8 cellular contexts compared by ENCODE assay signal in the genomic region with DNA sequence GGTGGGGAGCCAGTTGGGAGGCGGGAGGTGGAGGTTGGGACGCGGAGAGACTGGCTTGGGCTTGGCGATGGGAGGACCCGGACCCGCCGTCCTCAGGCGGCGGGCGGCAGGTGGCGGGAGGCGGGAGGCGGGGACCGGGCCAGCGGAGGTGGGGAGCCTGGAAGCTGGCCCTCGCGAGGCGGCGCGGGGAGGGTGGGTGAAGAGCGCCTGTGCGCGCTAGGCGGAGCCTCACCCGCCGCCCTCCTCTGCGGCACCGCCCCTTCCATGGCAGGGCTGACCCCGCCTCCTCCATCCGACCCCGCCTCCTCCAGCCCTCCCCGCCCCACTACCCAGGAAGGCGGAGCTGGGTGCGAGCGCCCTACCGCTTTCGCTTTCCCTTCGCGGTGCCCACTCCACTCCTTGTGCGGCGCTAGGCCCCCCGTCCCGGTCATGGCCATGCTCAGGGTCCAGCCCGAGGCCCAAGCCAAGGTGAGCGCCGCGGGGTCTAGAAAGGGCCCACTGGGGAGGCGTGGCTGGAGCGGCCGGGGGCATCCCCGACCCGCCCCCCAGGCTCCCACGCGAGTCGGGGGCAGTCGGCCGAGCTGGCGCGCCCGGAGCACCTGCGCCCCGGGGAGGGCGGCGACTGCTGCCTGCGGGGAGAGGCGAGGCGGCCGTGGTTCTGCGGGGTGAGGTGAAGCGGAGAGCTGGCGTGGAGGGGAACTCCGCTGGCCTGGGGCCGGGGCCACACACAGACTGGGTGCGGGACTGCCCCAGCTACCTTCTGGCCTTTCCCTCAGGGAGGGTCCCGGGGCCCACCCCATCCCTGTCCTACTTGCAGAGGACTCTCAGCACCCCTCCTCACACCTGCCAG. TPM values are rescaled to one million over a fixed set of nuclear protein-coding genes. Genes with fewer than 3 reads are reported as not detected.
A peak's percentile ranks its signal among the peaks of the same experiment; 100 is the strongest.
DNase-seq lines count a peak whose midpoint lies in the region; ATAC-seq, FAIRE-seq and TF ChIP-seq lines count a peak whose summit lies in the region.

A gene (plus strand): TSS at position 361 of the 850 bp plus-strand sequence. CDS start 69 bp downstream, at position 430.

- H3K4me3 ChIP-seq in BJ (ENCODE audit: low read depth, low read length) (peak within 1 kb of the TSS; percentile 86), HepG2 (replicated peaks in 1 of 3; ENCODE audit: insufficient read depth in 1 of 3, low read depth in 2 of 3, low read length in 3 of 3) (peak within 1 kb of the TSS; percentile 91 to 98 (median 93))

- H3K9ac ChIP-seq in HepG2 (ENCODE audit: insufficient read depth, low read depth, low read length), result peak within 1 kb of the TSS; percentile 94

- H3K4me1 ChIP-seq in HepG2 (ENCODE audit: insufficient read depth, low read length), result peaks cover 64% of the 10 kb centered on the region

- peaks cover 42% of the 10 kb centered on the region for H3K79me2 ChIP-seq in HepG2 (ENCODE audit: insufficient read depth, low read length)

- ATAC-seq in GM19324 (IDR thresholded peaks at IDR 0.05; ENCODE audit: low FRiP score, unreplicated experiment) (peak; percentile 93), HG03460 (IDR thresholded peaks at IDR 0.05; ENCODE audit: unreplicated experiment) (peak; percentile 84), HepG2 (peak; percentile 86)

- CTCF ChIA-PET in BJ (lab: Yijun Ruan, JAX) (interaction anchor here (0.6 to 3.3 kb wide), 8 partner anchors 10 to 172 kb away, joined by 3 to 16 read pairs (median 3); a partner anchor contains a TSS), HepG2 (lab: Yijun Ruan, JAX; ENCODE audit: low intra/inter-chr PET ratio, low total read pairs) (interaction anchor here (1.0 to 2.1 kb wide), 2 partner anchors 21 to 25 kb away, joined by 3 to 6 read pairs; a partner anchor contains a TSS)

- intact Hi-C loops in HepG2 (cut with micrococcal nuclease; ENCODE audit: unreplicated experiment), result loop anchor here (1.0 kb wide), 2 partner anchors 22 to 25 kb away; a partner anchor contains a TSS

- peak; percentile 71 for FAIRE-seq in HepG2 (lab: Jason Lieb, UNC)

- H3K27ac ChIP-seq in HepG2 (ENCODE audit: extremely low read length, insufficient read depth, low read length), result peak within 1 kb of the TSS; percentile 75

- POLR2A ChIA-PET in BJ (lab: Charles Lee), result interaction anchor here (0.6 to 1.3 kb wide), 4 partner anchors 10 to 774 kb away, joined by 3 to 6 read pairs (median 4); a partner anchor contains a TSS
- POLR2A ChIA-PET in HepG2 (lab: Yijun Ruan, JAX), result interaction anchor here (0.7 to 22.7 kb wide), 40 partner anchors 8 to 1159 kb away, joined by 3 to 977 read pairs (median 5); a partner anchor contains a TSS

- no peaks in the 10 kb centered on the region for H3K9me3 ChIP-seq in HepG2 (ENCODE audit: low read length)

- in situ Hi-C loops in HepG2 (cut with HindIII; ENCODE audit: extremely low pct_ligation_motif_present, low pct_unique_long_range_greater_than_20kb), result loop anchor here (25.0 kb wide), 1 partner anchor 824 kb away; a partner anchor contains a TSS

- H3K27me3 ChIP-seq in BJ (ENCODE audit: control insufficient read depth, insufficient read depth, low read length) (no peaks in the 10 kb centered on the region), HepG2 (ENCODE audit: control insufficient read depth in 1 of 2, insufficient read depth in 2 of 2, low read length in 2 of 2) (no peaks in the 10 kb centered on the region; a peak in 1 of 5 replicates)

- DNase-seq in BJ (ENCODE audit: low read depth), result peak; percentile 32
- peak; percentile 83 for DNase-seq in NCI-H526 treated with DMSO at 0.1 percent for 48 hours (lab: John Stamatoyannopoulos, UW)
- DNase-seq in activated CD4-positive, alpha-beta T cell treated with anti-CD3 and anti-CD28 coated beads, Interleukin-2, amount 50 U/mL, for 1 hour, result peak; percentile 95
- peak; percentile 82 for DNase-seq in dedifferentiated amniotic fluid mesenchymal stem cell (ENCODE audit: extremely low spot score)
- peak; percentile 93 for DNase-seq in HepG2 (ENCODE audit: low spot score)
- peak; percentile 94 for DNase-seq in stimulated activated CD4-positive, alpha-beta T cell treated with anti-CD3 and anti-CD28 coated beads, Interleukin-4, amount 100 ng/mL, for 1 hour

- WGBS in HepG2 (ENCODE audit: low lambda C conversion rate), result 1% methylated on average over 65 of the region's 75 CpGs

- H3K36me3 ChIP-seq in BJ (ENCODE audit: control insufficient read depth, insufficient read depth, low read length), result peaks cover 20% of the 10 kb centered on the region
- H3K36me3 ChIP-seq in HepG2 (replicated peaks in 1 of 2; ENCODE audit: control insufficient read depth in 1 of 2, insufficient read depth in 2 of 2, low read length in 2 of 2), result peaks cover 17 to 25% of the 10 kb centered on the region in 2 experiments

- peaks cover 11% of the 10 kb centered on the region for H4K20me1 ChIP-seq in HepG2 (ENCODE audit: insufficient read depth, low read length)

- H2AFZ ChIP-seq in HepG2 (ENCODE audit: low read length), result peak within 1 kb of the TSS; percentile 62

- H3K4me2 ChIP-seq in HepG2 (ENCODE audit: low read depth, low read length), result peak within 1 kb of the TSS; percentile 100

- BruUV-seq in HepG2 (replicated peaks; lab: Mats Ljungman, UMichigan), result no TSS peak

- TF ChIP-seq RAD21 in HepG2 (CRISPR knock-in tag; IDR thresholded peaks at IDR 0.05), result peak; percentile 71

- TF ChIP-seq CTCF in BJ (IDR thresholded peaks at IDR 0.05; ENCODE audit: insufficient read depth, low read depth, low read length), result no peak
- TF ChIP-seq CTCF in HepG2 (CRISPR knock-in tag; IDR thresholded peaks at IDR 0.05), result peak; percentile 47; the same call in 1 of the 2 replicates

- peak in 1 of 2 experiments; percentile 31; a peak in 1 of 4 replicates for TF ChIP-seq POLR2A in HepG2 (IDR thresholded peaks at IDR 0.05; ENCODE audit: insufficient read depth in 1 of 2, low read depth in 2 of 2, low read length in 2 of 2)

- TF ChIP-seq EP300 in HepG2 (IDR thresholded peaks at IDR 0.05; ENCODE audit: low read depth in 2 of 2, low read length in 2 of 2) (peak; percentile 23 to 43; a peak in 1 of 4 replicates), HepG2 (CRISPR knock-in tag; IDR thresholded peaks at IDR 0.05; ENCODE audit: borderline replicate concordance) (no peak)

TF ChIP-seq in HepG2, 621 proteins besides CTCF, POLR2A, EP300 and RAD21 (continues in another document):
- 0 out of 2 replicates have a peak, but pooled peaks have one; percentile 9 for TF ChIP-seq HHEX (CRISPR knock-in tag; IDR thresholded peaks at IDR 0.05)
- peak; percentile 89; the same call in 1 of the 2 replicates for TF ChIP-seq IRX3 (CRISPR knock-in tag; IDR thresholded peaks at IDR 0.05; ENCODE audit: borderline replicate concordance, low read depth)
- TF ChIP-seq GATA4 (IDR thresholded peaks at IDR 0.05; ENCODE audit: borderline replicate concordance, low read depth), result 0 out of 2 replicates have a peak, but pooled peaks have one; percentile 23
- peak; percentile 21; the same call in 1 of the 2 replicates for TF ChIP-seq HOXD1 (CRISPR knock-in tag; IDR thresholded peaks at IDR 0.05)
- no peak for TF ChIP-seq PAWR (CRISPR knock-in tag; IDR thresholded peaks at IDR 0.05; ENCODE audit: borderline replicate concordance)
- TF ChIP-seq, protein P1, sequence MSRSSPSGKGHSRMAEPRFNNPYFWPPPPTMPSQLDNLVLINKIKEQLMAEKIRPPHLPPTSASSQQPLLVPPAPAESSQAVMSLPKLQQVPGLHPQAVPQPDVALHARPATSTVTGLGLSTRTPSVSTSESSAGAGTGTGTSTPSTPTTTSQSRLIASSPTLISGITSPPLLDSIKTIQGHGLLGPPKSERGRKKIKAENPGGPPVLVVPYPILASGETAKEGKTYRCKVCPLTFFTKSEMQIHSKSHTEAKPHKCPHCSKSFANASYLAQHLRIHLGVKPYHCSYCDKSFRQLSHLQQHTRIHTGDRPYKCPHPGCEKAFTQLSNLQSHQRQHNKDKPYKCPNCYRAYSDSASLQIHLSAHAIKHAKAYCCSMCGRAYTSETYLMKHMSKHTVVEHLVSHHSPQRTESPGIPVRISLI (CRISPR knock-in tag; IDR thresholded peaks at IDR 0.05; ENCODE audit: borderline replicate concordance), result 0 out of 2 replicates have a peak, but pooled peaks have one; percentile 26
- TF ChIP-seq, protein P2, sequence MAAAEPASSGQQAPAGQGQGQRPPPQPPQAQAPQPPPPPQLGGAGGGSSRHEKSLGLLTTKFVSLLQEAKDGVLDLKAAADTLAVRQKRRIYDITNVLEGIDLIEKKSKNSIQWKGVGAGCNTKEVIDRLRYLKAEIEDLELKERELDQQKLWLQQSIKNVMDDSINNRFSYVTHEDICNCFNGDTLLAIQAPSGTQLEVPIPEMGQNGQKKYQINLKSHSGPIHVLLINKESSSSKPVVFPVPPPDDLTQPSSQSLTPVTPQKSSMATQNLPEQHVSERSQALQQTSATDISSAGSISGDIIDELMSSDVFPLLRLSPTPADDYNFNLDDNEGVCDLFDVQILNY (CRISPR knock-in tag; conservative IDR thresholded peaks at IDR 0.05), result peak; percentile 75
- TF ChIP-seq AHR (CRISPR knock-in tag; IDR thresholded peaks at IDR 0.05), result peak; percentile 60; the same call in 1 of the 2 replicates
- TF ChIP-seq ZBTB38 (CRISPR knock-in tag; IDR thresholded peaks at IDR 0.05), result peak; percentile 83

RNA-seq across cellular contexts. Expression of the gene that starts here (rescaled TPM):
- polyA plus RNA-seq in BJ (2011; rRNA removed) (48.9 and 106 TPM in 2 replicates), HepG2 (2011; rRNA removed) (144 and 159 TPM in 2 replicates)
- 21.8 and 33.0 TPM in 2 replicates for polyA minus RNA-seq in BJ (2011; rRNA and poly(A)+ RNA removed)
- total RNA-seq in HepG2 (2016; rRNA removed; fragmentation: Illumina TruSeq; extraction: Trizol), result 608 and 713 TPM in 2 replicates
- 168 and 169 TPM in 2 replicates for total RNA-seq in HepG2 (2016; cell fraction: cytosol; rRNA removed; fragmentation: Illumina TruSeq; extraction: Trizol; ENCODE audit: low read depth)
- 588 and 713 TPM in 2 replicates for total RNA-seq in HepG2 (2016; cell fraction: insoluble cytoplasmic fraction; rRNA removed; fragmentation: Illumina TruSeq; extraction: Trizol)
- total RNA-seq in HepG2 (2016; cell fraction: membrane; rRNA removed; fragmentation: Illumina TruSeq; extraction: Trizol), result 219 and 226 TPM in 2 replicates
- 227 and 232 TPM in 2 replicates for total RNA-seq in HepG2 (2016; cell fraction: nucleus; rRNA removed; fragmentation: Illumina TruSeq; extraction: Trizol)
- 166 and 205 TPM in 2 replicates for polyA plus RNA-seq in HepG2 (2011; cell fraction: cytosol; rRNA removed)
- 178 and 230 TPM in 2 replicates for polyA plus RNA-seq in HepG2 (2011; cell fraction: nucleus; rRNA removed)
- 318 and 352 TPM in 2 replicates for polyA plus RNA-seq in HepG2 (2012)
- 166 and 179 TPM in 2 replicates for polyA plus RNA-seq in HepG2 (2016; cell fraction: cytosol; fragmentation: Illumina TruSeq; extraction: Trizol; ENCODE audit: low read depth)
- 679 and 694 TPM in 2 replicates for polyA plus RNA-seq in HepG2 (2016; cell fraction: insoluble cytoplasmic fraction; fragmentation: Illumina TruSeq; extraction: Trizol; ENCODE audit: low read depth)
- 175 and 190 TPM in 2 replicates for polyA plus RNA-seq in HepG2 (2016; cell fraction: membrane; fragmentation: Illumina TruSeq; extraction: Trizol; ENCODE audit: low read depth)
- polyA plus RNA-seq in HepG2 (2016; cell fraction: nucleus; fragmentation: Illumina TruSeq; extraction: Trizol; ENCODE audit: insufficient read depth, low read depth), result 333 and 365 TPM in 2 replicates
- polyA minus RNA-seq in HepG2 (2011; rRNA and poly(A)+ RNA removed; ENCODE audit: low replicate concordance), result 25.5 and 44.3 TPM in 2 replicates
- 59.6 and 69.7 TPM in 2 replicates for polyA minus RNA-seq in HepG2 (2011; cell fraction: cytosol; rRNA and poly(A)+ RNA removed)
- polyA minus RNA-seq in HepG2 (2011; cell fraction: nucleus; rRNA and poly(A)+ RNA removed), result 42.1 and 46.1 TPM in 2 replicates

Comparison
In these comparisons a context has a peak if more than half of its experiments do, and no peak if none do; other contexts are left out.
1. Peak in every context shown above with its lines: DNase-seq, ATAC-seq, H3K4me3 ChIP-seq and H3K27ac ChIP-seq.
2. DNase-seq: peak in every context shown above with its lines; median percentile 95 in activated CD4-positive, alpha-beta T cell treated with anti-CD3 and anti-CD28 coated beads, Interleukin-2, amount 50 U/mL, for 1 hour; 94 in stimulated activated CD4-positive, alpha-beta T cell treated with anti-CD3 and anti-CD28 coated beads, Interleukin-4, amount 100 ng/mL, for 1 hour; 93 in HepG2; 83 in NCI-H526 treated with DMSO at 0.1 percent for 48 hours; 82 in dedifferentiated amniotic fluid mesenchymal stem cell; 32 in BJ.